ENCODE assay signal across 13 cellular contexts in genomic region chr5:119270955-119271757, GRCh38.
DNase-seq lines count a peak whose midpoint lies in the region; ATAC-seq, FAIRE-seq and TF ChIP-seq lines count a peak whose summit lies in the region.
"Had no signal": no experiment of that assay in that cellular context is flagged by ENCODE, and none has a peak within 500 bp of the region (broad histone marks: within the 10 kb centered on the region; RNA-seq: fewer than 3 reads in every experiment).

No MANE protein-coding gene starts in this region.

- H3K27ac ChIP-seq in trophoblast cell (ENCODE audit: low read depth, low read length) (peak overlapping the region; percentile 51), kidney (ENCODE audit: low read depth in 2 of 2, low read length in 2 of 2) (no peak overlapping the region)

- peak overlapping the region; percentile 50 for H3K14ac ChIP-seq in trophoblast cell (ENCODE audit: low read length)

- peak overlapping the region; percentile 72 for H3K4ac ChIP-seq in trophoblast cell (ENCODE audit: low read depth, low read length)

- no peak overlapping the region for H3K23ac ChIP-seq in trophoblast cell (ENCODE audit: low read length)

- no peak overlapping the region for H3K4me2 ChIP-seq in trophoblast cell (ENCODE audit: low read length)

- H3K4me3 ChIP-seq in GM06990 (replicated peaks; ENCODE audit: low read depth, low read length) (peak overlapping the region; percentile 81), trophoblast cell (ENCODE audit: low read depth, low read length) (no peak overlapping the region), kidney (ENCODE audit: low read length in 2 of 2) (no peak overlapping the region)
- H3K4me3 ChIP-seq: HAP-1 had no signal

- no peaks in the 10 kb centered on the region for H3K36me3 ChIP-seq in GM06990 (ENCODE audit: control insufficient read depth, insufficient read depth, low read length)
- H3K36me3 ChIP-seq in trophoblast cell (ENCODE audit: control insufficient read depth in 1 of 2, insufficient read depth in 2 of 2, low read length in 2 of 2): no peaks in the 10 kb centered on the region
- H3K36me3 ChIP-seq in kidney (ENCODE audit: control insufficient read depth in 1 of 2, insufficient read depth in 2 of 2, low read length in 2 of 2): no peaks in the 10 kb centered on the region
- H3K36me3 ChIP-seq: HAP-1 had no signal

- no peak overlapping the region for H2AK5ac ChIP-seq in trophoblast cell (ENCODE audit: low read length)

- H3K9ac ChIP-seq in trophoblast cell (ENCODE audit: low read length): no peak overlapping the region
- no peak overlapping the region for H3K9ac ChIP-seq in kidney (ENCODE audit: low read length in 2 of 2)

- H3K18ac ChIP-seq in trophoblast cell (ENCODE audit: low read length): peak overlapping the region; percentile 33

- POLR2A ChIA-PET in activated naive CD8-positive, alpha-beta T cell treated with anti-CD3 and anti-CD28 coated beads, Interleukin-2, amount 10 ng/mL, durations not matched to agents 7 days and 5 days (lab: Charles Lee): interaction anchor here (0.6 to 10.1 kb wide), 7 partner anchors 19 to 200 kb away, joined by 3 to 127 read pairs (median 4); partner anchors contain the start of genes DMXL1 and TNFAIP8

- peaks cover 29 to 38% of the 10 kb centered on the region in 2 experiments for H3K4me1 ChIP-seq in trophoblast cell (ENCODE audit: control insufficient read depth in 1 of 2, insufficient read depth in 2 of 2, low read length in 2 of 2)
- H3K4me1 ChIP-seq in kidney (ENCODE audit: control insufficient read depth in 1 of 2, insufficient read depth in 1 of 2, low read depth in 1 of 2, low read length in 2 of 2): peaks cover 0 to 7% of the 10 kb centered on the region in 2 donors

- DNase-seq in GM06990 (ENCODE audit: extremely low read depth, insufficient read length): no peak
- DNase-seq in NCI-H446 treated with DMSO at 0.1 percent for 48 hours (lab: John Stamatoyannopoulos, UW): peak; percentile 49
- DNase-seq in activated naive CD8-positive, alpha-beta T cell treated with anti-CD3 and anti-CD28 coated beads, Interleukin-2, amount 10 ng/mL, durations not matched to agents 7 days and 5 days: no peak
- DNase-seq in trophoblast cell: peak in 1 of 2 donors; percentile 50
- no peak for DNase-seq in NK-92 (lab: John Stamatoyannopoulos, UW; ENCODE audit: unreplicated experiment)
- DNase-seq in kidney: no peak
- DNase-seq: amniotic stem cell; MV-4-11; NK-92 treated with Interleukin-12 subunit alpha and Interleukin-12 subunit beta, amount 100 ng/mL, for 24 hours; stimulated activated CD8-positive, alpha-beta memory T cell treated with anti-CD3 and anti-CD28 coated beads, Interleukin-4, amount 100 ng/mL, for 48 hours had no signal

- H3K27me3 ChIP-seq in GM06990 (replicated peaks; ENCODE audit: control insufficient read depth, insufficient read depth, low read length) (no peaks in the 10 kb centered on the region), trophoblast cell (ENCODE audit: insufficient read depth, low read length) (no peaks in the 10 kb centered on the region)

- no peaks in the 10 kb centered on the region for H3K27me3 Mint-ChIP-seq in activated naive CD8-positive, alpha-beta T cell treated with anti-CD3 and anti-CD28 coated beads, Interleukin-2, amount 10 ng/mL, durations not matched to agents 7 days and 5 days

- no peak for ATAC-seq in activated naive CD8-positive, alpha-beta T cell treated with anti-CD3 and anti-CD28 coated beads, Interleukin-2, amount 10 ng/mL, durations not matched to agents 7 days and 5 days (ENCODE audit: low read depth)
- ATAC-seq in GM21381 (IDR thresholded peaks at IDR 0.05; ENCODE audit: unreplicated experiment): no peak

- no peak for FAIRE-seq in kidney (lab: Jason Lieb, UNC)
- FAIRE-seq: TTC549 had no signal

- intact Hi-C loops in kidney (cut with DNase I): no loop called here

- H3K9me3 ChIP-seq in trophoblast cell (ENCODE audit: insufficient read depth, low read depth, low read length) (no peaks in the 10 kb centered on the region), kidney (ENCODE audit: control insufficient read depth in 1 of 2, low read length in 2 of 2) (no peaks in the 10 kb centered on the region)

- H4K12ac ChIP-seq in trophoblast cell (ENCODE audit: low read depth, low read length): no peak overlapping the region

- no CpG with 5 or more reads among the region's 6 CpGs for WGBS in trophoblast cell (ENCODE audit: extremely low coverage, insufficient coverage, insufficient read length)

- peak overlapping the region; percentile 26 for H2BK5ac ChIP-seq in trophoblast cell (ENCODE audit: low read depth, low read length, poor library complexity)

- H3K27ac Mint-ChIP-seq in activated naive CD8-positive, alpha-beta T cell treated with anti-CD3 and anti-CD28 coated beads, Interleukin-2, amount 10 ng/mL, durations not matched to agents 7 days and 5 days: peak overlapping the region; percentile 76

- H2BK120ac ChIP-seq in trophoblast cell (ENCODE audit: insufficient read depth, low read length, poor library complexity): no peak overlapping the region

- H4K8ac ChIP-seq in trophoblast cell (ENCODE audit: low read depth, low read length): no peak overlapping the region

- no peak overlapping the region for H2AFZ ChIP-seq in trophoblast cell (ENCODE audit: insufficient read depth, low read length, poor library complexity)

- peaks cover 30% of the 10 kb centered on the region for H3K36me3 Mint-ChIP-seq in activated naive CD8-positive, alpha-beta T cell treated with anti-CD3 and anti-CD28 coated beads, Interleukin-2, amount 10 ng/mL, durations not matched to agents 7 days and 5 days

- H3K79me2 ChIP-seq in trophoblast cell (ENCODE audit: control insufficient read depth, insufficient read depth, low read length, poor library complexity): peaks cover 17% of the 10 kb centered on the region

- TF ChIP-seq CTCF in GM06990 (IDR thresholded peaks at IDR 0.05; ENCODE audit: insufficient read depth, low read length, poor library complexity, severe bottlenecking) (no peak), kidney (IDR thresholded peaks at IDR 0.05; ENCODE audit: borderline replicate concordance, extremely low read depth, insufficient read depth) (no peak)

- H2BK12ac ChIP-seq in trophoblast cell (ENCODE audit: low read length): peak overlapping the region; percentile 19

- H3K9me3 Mint-ChIP-seq in activated naive CD8-positive, alpha-beta T cell treated with anti-CD3 and anti-CD28 coated beads, Interleukin-2, amount 10 ng/mL, durations not matched to agents 7 days and 5 days: no peaks in the 10 kb centered on the region

- peaks cover 29% of the 10 kb centered on the region for H3K79me1 ChIP-seq in trophoblast cell (ENCODE audit: low read length)

- H3K4me1 Mint-ChIP-seq in activated naive CD8-positive, alpha-beta T cell treated with anti-CD3 and anti-CD28 coated beads, Interleukin-2, amount 10 ng/mL, durations not matched to agents 7 days and 5 days: peaks cover 59% of the 10 kb centered on the region

- H3K4me3 Mint-ChIP-seq in activated naive CD8-positive, alpha-beta T cell treated with anti-CD3 and anti-CD28 coated beads, Interleukin-2, amount 10 ng/mL, durations not matched to agents 7 days and 5 days: peak overlapping the region; percentile 100

- peak overlapping the region; percentile 74 for H4K91ac ChIP-seq in trophoblast cell (ENCODE audit: low read depth, low read length)
